ENCODE assay signal across 9 cellular contexts in genomic region chr2:101473581-101473910, GRCh38. TPM values are rescaled to one million over a fixed set of nuclear protein-coding genes. Genes with fewer than 3 reads are reported as not detected.
DNase-seq lines count a peak whose midpoint lies in the region; ATAC-seq and TF ChIP-seq lines count a peak whose summit lies in the region.
"Had no signal": no experiment of that assay in that cellular context is flagged by ENCODE, and none has a peak within 500 bp of the region (broad histone marks: within the 10 kb centered on the region; RNA-seq: fewer than 3 reads in every experiment).

No MANE protein-coding gene starts in this region.

- peak overlapping the region; percentile 58 for H3K9ac ChIP-seq in OCI-LY3 (ENCODE audit: low read length)

- TF ChIP-seq CTCF in OCI-LY3 (IDR thresholded peaks at IDR 0.05; ENCODE audit: low read depth, low read length), result no peak
- TF ChIP-seq CTCF in epithelial cell of proximal tubule (conservative IDR thresholded peaks at IDR 0.05; ENCODE audit: low read depth, low read length), result no peak
- no peak for TF ChIP-seq CTCF in nephron progenitor cell (IDR thresholded peaks at IDR 0.05)
- TF ChIP-seq CTCF in body of pancreas (IDR thresholded peaks at IDR 0.05), result no peak
- no peak for TF ChIP-seq CTCF in adrenal gland (IDR thresholded peaks at IDR 0.05)

- ATAC-seq in body of pancreas, result no peak

- peak overlapping the region; percentile 71 for H2AFZ ChIP-seq in OCI-LY3 (ENCODE audit: low read depth, low read length)

- no peaks in the 10 kb centered on the region for H4K20me1 ChIP-seq in OCI-LY3 (ENCODE audit: insufficient read depth, low read length)

- no peaks in the 10 kb centered on the region for H3K9me3 ChIP-seq in OCI-LY3 (ENCODE audit: insufficient read depth, low read length)
- no peaks in the 10 kb centered on the region for H3K9me3 ChIP-seq in body of pancreas
- no peaks in the 10 kb centered on the region for H3K9me3 ChIP-seq in adrenal gland (replicated peaks in 1 of 3)

- 44 to 82% methylated on average over 2 to 3 of the region's 3 CpGs for WGBS in body of pancreas, 2 donors
- 41 to 47% (median 44%) methylated on average over 3 of the region's 3 CpGs for WGBS in adrenal gland, 4 donors

- H3K27me3 Mint-ChIP-seq in nephron progenitor cell (ENCODE audit: low read depth, poor library complexity), result peaks cover 43% of the 10 kb centered on the region

- TF ChIP-seq POLR2A in body of pancreas (IDR thresholded peaks at IDR 0.05) (no peak), adrenal gland (IDR thresholded peaks at IDR 0.05) (no peak)

- peak; percentile 26 for DNase-seq in AG08395 (ENCODE audit: low spot score)
- no peak for DNase-seq in epithelial cell of proximal tubule (ENCODE audit: low read depth)
- no peak for DNase-seq in nephron progenitor cell
- DNase-seq in foreskin melanocyte, result no peak
- DNase-seq in body of pancreas, result no peak
- no peak for DNase-seq in DMS 273 (lab: John Stamatoyannopoulos, UW; ENCODE audit: unreplicated experiment)
- no peak for DNase-seq in adrenal gland
- DNase-seq: WERI-Rb-1 had no signal

- peak overlapping the region; percentile 88 for H3K4me2 ChIP-seq in OCI-LY3 (ENCODE audit: low read length)

- H3K27me3 ChIP-seq in OCI-LY3 (ENCODE audit: low read depth, low read length) (peaks cover 15% of the 10 kb centered on the region; the same call in 1 of the 2 replicates), body of pancreas (no peaks in the 10 kb centered on the region), adrenal gland (peaks cover 4% of the 10 kb centered on the region)

- H3K4me1 ChIP-seq in OCI-LY3 (ENCODE audit: low read length), result peaks cover 12% of the 10 kb centered on the region
- peaks cover 10% of the 10 kb centered on the region for H3K4me1 ChIP-seq in body of pancreas
- peaks cover 0 to 3% of the 10 kb centered on the region in 2 donors for H3K4me1 ChIP-seq in adrenal gland (replicated peaks in 1 of 2)

- H3K36me3 ChIP-seq in OCI-LY3 (replicated peaks; ENCODE audit: low read depth, low read length) (no peaks in the 10 kb centered on the region), body of pancreas (replicated peaks in 1 of 2; ENCODE audit: insufficient read depth in 1 of 2, low read depth in 2 of 2) (no peaks in the 10 kb centered on the region), adrenal gland (replicated peaks in 1 of 2) (no peaks in the 10 kb centered on the region)
- H3K36me3 ChIP-seq: WERI-Rb-1 had no signal

- no peaks in the 10 kb centered on the region for H3K36me3 Mint-ChIP-seq in nephron progenitor cell (ENCODE audit: low read depth)

- H3K79me2 ChIP-seq in OCI-LY3 (ENCODE audit: low read length), result no peaks in the 10 kb centered on the region

- no peak overlapping the region for H3K27ac ChIP-seq in OCI-LY3 (ENCODE audit: low read length)
- peak overlapping the region in 1 of 4 donors; percentile 63 for H3K27ac ChIP-seq in body of pancreas
- H3K27ac ChIP-seq in adrenal gland, result peak overlapping the region in 2 of 5 donors; percentile 73 to 80
- H3K27ac ChIP-seq: WERI-Rb-1 had no signal

- H3K4me3 Mint-ChIP-seq in nephron progenitor cell, result peak overlapping the region; percentile 81

- no peak overlapping the region for H3K27ac Mint-ChIP-seq in nephron progenitor cell

- intact Hi-C loops in body of pancreas (cut with DNase I), result no loop called here
- intact Hi-C loops in adrenal gland (cut with DNase I), result no loop called here

- H3K4me1 Mint-ChIP-seq in nephron progenitor cell, result no peaks in the 10 kb centered on the region

- H3K4me3 ChIP-seq in OCI-LY3 (ENCODE audit: low read length), result peak overlapping the region; percentile 82
- H3K4me3 ChIP-seq in epithelial cell of proximal tubule (ENCODE audit: low read depth, low read length), result peak overlapping the region; percentile 58
- H3K4me3 ChIP-seq in body of pancreas, result peak overlapping the region in 1 of 2 donors; percentile 13
- H3K4me3 ChIP-seq in adrenal gland, result peak overlapping the region in 1 of 4 donors; percentile 58

- H3K9me3 Mint-ChIP-seq in nephron progenitor cell, result no peaks in the 10 kb centered on the region

RNA-seq across cellular contexts. Expression of gene RFX8, which starts 1.4 kb away (rescaled TPM):
- total RNA-seq in epithelial cell of proximal tubule, result not detected in 2 replicates
- not detected for total RNA-seq in body of pancreas
- 10 to 100 TPM in 1 of 8 donors, under 1 TPM in 3, not detected in 4; 0.14 to 21.8 (median 0.69) TPM for total RNA-seq in adrenal gland
- 1 to 10 TPM in 1 of 3 donors, under 1 TPM in 2; 0.31 to 1.1 (median 0.71) TPM for polyA plus RNA-seq in adrenal gland
